In genomic region chr2:88172882-88173281, GRCh38 we compare ENCODE assay signal across 25 cellular contexts. TPM values are rescaled to one million over a fixed set of nuclear protein-coding genes. Genes with fewer than 3 reads are reported as not detected.
A peak's percentile ranks its signal among the peaks of the same experiment; 100 is the strongest.
DNase-seq lines count a peak whose midpoint lies in the region; ATAC-seq, FAIRE-seq and TF ChIP-seq lines count a peak whose summit lies in the region.
"Had no signal": no experiment of that assay in that cellular context is flagged by ENCODE, and none has a peak within 500 bp of the region (broad histone marks: within the 10 kb centered on the region; RNA-seq: fewer than 3 reads in every experiment).

No MANE protein-coding gene starts in this region.

- no peak for ATAC-seq in activated T-helper 17 cell treated with anti-CD3 and anti-CD28 coated beads, Interleukin-2, amount 50 U/mL, for 72 hours (replicated peaks)
- ATAC-seq: A549 had no signal

- no peak overlapping the region for H3K14ac ChIP-seq in H1 (ENCODE audit: insufficient read length)

- TF ChIP-seq EP300 in H1 (IDR thresholded peaks at IDR 0.05; ENCODE audit: borderline replicate concordance in 1 of 2, low read depth in 2 of 2, low read length in 2 of 2): no peak

- H3K79me1 ChIP-seq in H1 (ENCODE audit: low read depth, low read length): no peaks in the 10 kb centered on the region

- FAIRE-seq in H1 (lab: Jason Lieb, UNC): no peak
- FAIRE-seq: A549, GM12891, GM18507 had no signal

- no peak overlapping the region for H3K9ac ChIP-seq in H1 (replicated peaks in 1 of 4; ENCODE audit: extremely low read depth in 1 of 4, low read depth in 3 of 4, low read length in 3 of 4)

- H3K4me1 ChIP-seq in H1 (replicated peaks in 1 of 4; ENCODE audit: control insufficient read depth in 3 of 4, insufficient read depth in 4 of 4, low read length in 3 of 4): peaks cover 0 to 4% (median 1%) of the 10 kb centered on the region in 4 experiments; a peak in 4 of 7 replicates
- H3K4me1 ChIP-seq: A549 had no signal

- no peaks in the 10 kb centered on the region; a peak in 1 of 4 replicates for H3K79me2 ChIP-seq in H1 (ENCODE audit: control insufficient read depth in 1 of 2, insufficient read depth in 2 of 2, low read length in 2 of 2)

- no peak overlapping the region for H3K56ac ChIP-seq in H1 (replicated peaks; ENCODE audit: insufficient read length, low read depth, low read length)

- H3K4ac ChIP-seq in H1 (replicated peaks; ENCODE audit: insufficient read length, low read depth, low read length): no peak overlapping the region

- H3K23ac ChIP-seq in H1 (ENCODE audit: insufficient read length): no peak overlapping the region

- no peaks in the 10 kb centered on the region; the same call in 1 of the 2 replicates for H3K23me2 ChIP-seq in H1 (ENCODE audit: low read depth, low read length)

- no peak overlapping the region for H2BK12ac ChIP-seq in H1 (ENCODE audit: low read depth, low read length)

- H3K4me3 ChIP-seq in H1 (ENCODE audit: extremely low read depth in 1 of 4, insufficient read depth in 2 of 4, low read depth in 3 of 4, low read length in 4 of 4): no peak overlapping the region
- H3K4me3 ChIP-seq: A549 had no signal

- H3K36me3 Mint-ChIP-seq in neural crest cell (ENCODE audit: low read depth) (peaks cover 9% of the 10 kb centered on the region), chondrocyte (ENCODE audit: low read depth) (no peaks in the 10 kb centered on the region)
- no peaks in the 10 kb centered on the region for H3K36me3 Mint-ChIP-seq in activated T-helper 17 cell treated with anti-CD3 and anti-CD28 coated beads, Interleukin-2, amount 50 U/mL, for 72 hours (ENCODE audit: low read depth)
- H3K36me3 Mint-ChIP-seq: CD4-positive, alpha-beta memory T cell had no signal

- POLR2A ChIA-PET in H1 (lab: Charles Lee; ENCODE audit: partially characterized antibody): interaction anchor here (1.4 to 2.4 kb wide), 2 partner anchors 118 to 156 kb away, joined by 4 to 9 read pairs; partner anchors contain the start of gene RNU2-63P

- H3K27ac Mint-ChIP-seq in neural crest cell (ENCODE audit: unreplicated experiment): no peak overlapping the region
- no peak overlapping the region for H3K27ac Mint-ChIP-seq in activated T-helper 17 cell treated with anti-CD3 and anti-CD28 coated beads, Interleukin-2, amount 50 U/mL, for 72 hours
- H3K27ac Mint-ChIP-seq in chondrocyte (ENCODE audit: unreplicated experiment): no peak overlapping the region

- H3K4me1 Mint-ChIP-seq in neural crest cell (peaks cover 12% of the 10 kb centered on the region), chondrocyte (ENCODE audit: low read depth) (peaks cover 5% of the 10 kb centered on the region)
- peaks cover 4% of the 10 kb centered on the region for H3K4me1 Mint-ChIP-seq in activated T-helper 17 cell treated with anti-CD3 and anti-CD28 coated beads, Interleukin-2, amount 50 U/mL, for 72 hours

- H2AFZ ChIP-seq in H1 (ENCODE audit: low read length): no peak overlapping the region

- CTCF ChIA-PET in H1 (lab: Charles Lee; ENCODE audit: partially characterized antibody): interaction anchor here (0.8 to 2.5 kb wide), 5 partner anchors 18 to 171 kb away, joined by 3 to 10 read pairs (median 3); no protein-coding TSS in a partner anchor

- no peak overlapping the region; the same call in 1 of the 2 replicates for H4K8ac ChIP-seq in H1 (ENCODE audit: extremely low read depth, insufficient read depth, low read length)

- H2AK5ac ChIP-seq in H1 (ENCODE audit: low read depth, low read length): no peak overlapping the region

- H4K5ac ChIP-seq in H1 (ENCODE audit: insufficient read length, low read depth, low read length): no peak overlapping the region

- H4K91ac ChIP-seq in H1 (replicated peaks; ENCODE audit: insufficient read length, low read length): peak overlapping the region; percentile 7

- no peaks in the 10 kb centered on the region for H4K20me1 ChIP-seq in H1 (replicated peaks in 1 of 2; ENCODE audit: control insufficient read depth in 1 of 2, insufficient read depth in 2 of 2, low read length in 2 of 2)

- H3K9me3 ChIP-seq in H1 (ENCODE audit: insufficient read depth in 2 of 2, low read depth in 1 of 2, low read length in 1 of 2): no peaks in the 10 kb centered on the region
- H3K9me3 ChIP-seq: A549 had no signal

- no peak overlapping the region for H2BK120ac ChIP-seq in H1 (replicated peaks; ENCODE audit: low read depth, low read length)

- no peak overlapping the region for H2BK20ac ChIP-seq in H1 (ENCODE audit: low read length)

- TF ChIP-seq POLR2A in H1 (IDR thresholded peaks at IDR 0.05; ENCODE audit: control extremely low read depth in 1 of 2, low read depth in 2 of 2, low read length in 2 of 2): no peak

- no peaks in the 10 kb centered on the region; a peak in 1 of 8 replicates for H3K36me3 ChIP-seq in H1 (ENCODE audit: control insufficient read depth in 2 of 4, insufficient read depth in 4 of 4, low read length in 3 of 4)

- H2BK5ac ChIP-seq in H1 (ENCODE audit: low read depth, low read length): no peak overlapping the region

- no peak overlapping the region for H2BK15ac ChIP-seq in H1 (ENCODE audit: low read length)

- H3K27me3 Mint-ChIP-seq in neural crest cell (ENCODE audit: low read depth) (peaks cover 13% of the 10 kb centered on the region), chondrocyte (ENCODE audit: low read depth) (peaks cover 12% of the 10 kb centered on the region)
- no peaks in the 10 kb centered on the region for H3K27me3 Mint-ChIP-seq in activated T-helper 17 cell treated with anti-CD3 and anti-CD28 coated beads, Interleukin-2, amount 50 U/mL, for 72 hours

- TF ChIP-seq RAD21 in H1 (IDR thresholded peaks at IDR 0.05 in 1 of 2, conservative IDR thresholded peaks at IDR 0.05 in 1 of 2; ENCODE audit: low read depth in 2 of 2, low read length in 2 of 2): no peak

- H3K27me3 ChIP-seq in H1 (replicated peaks in 1 of 4; ENCODE audit: control insufficient read depth in 3 of 4, extremely low read depth in 1 of 4, insufficient read depth in 3 of 4, low read length in 3 of 4): 0 out of 7 replicates have a peak, but pooled peaks cover 0 to 2% (median 0%) of the 10 kb centered on the region in 4 experiments

- no peak overlapping the region for H3K4me2 ChIP-seq in H1 (ENCODE audit: insufficient read depth in 1 of 2, low read depth in 2 of 2, low read length in 2 of 2)
- H3K4me2 ChIP-seq: A549 had no signal

- 95% methylated on average over 6 of the region's 6 CpGs; no CpG with 5 or more reads in 1 of the 2 experiments for WGBS in H1 (ENCODE audit: extremely low coverage in 1 of 2, insufficient coverage in 1 of 2, insufficient read length in 1 of 2, insufficient replicate concordance in 2 of 2, low coverage in 1 of 2, low lambda C conversion rate in 2 of 2, missing lambda C conversion rate in 1 of 2), 2 experiments

- no peak for TF ChIP-seq CTCF in H1 (IDR thresholded peaks at IDR 0.05; ENCODE audit: control extremely low read depth in 1 of 3, insufficient read depth in 1 of 3, low read depth in 1 of 3, low read length in 3 of 3)
- TF ChIP-seq CTCF in neural crest cell (conservative IDR thresholded peaks at IDR 0.05): no peak
- TF ChIP-seq CTCF in chondrocyte (IDR thresholded peaks at IDR 0.05): no peak

- H3K18ac ChIP-seq in H1 (ENCODE audit: extremely low read depth, low read length): no peak overlapping the region

- H3K9me3 Mint-ChIP-seq in neural crest cell (peaks cover 8% of the 10 kb centered on the region), chondrocyte (ENCODE audit: low read depth) (peaks cover 2% of the 10 kb centered on the region)
- no peaks in the 10 kb centered on the region for H3K9me3 Mint-ChIP-seq in activated T-helper 17 cell treated with anti-CD3 and anti-CD28 coated beads, Interleukin-2, amount 50 U/mL, for 72 hours

- DNase-seq in AG20443 (ENCODE audit: low spot score) (peak; percentile 2), H1 (ENCODE audit: low read depth in 1 of 2, low spot score in 2 of 2) (peak in 1 of 2 experiments; percentile 29), neural crest cell (ENCODE audit: low read depth, low spot score) (no peak), ureter (ENCODE audit: low spot score) (peak; percentile 39), NCI-H82 treated with DMSO at 0.1 percent for 48 hours (lab: John Stamatoyannopoulos, UW; ENCODE audit: unreplicated experiment) (no peak), chondrocyte (ENCODE audit: low spot score) (no peak)
- DNase-seq: 8988T; ACHN; C1 segment of cervical spinal cord; Calu3; CD4-positive, alpha-beta memory T cell; COR-L47; DMS53; DMS79 treated with DMSO at 0.1 percent for 48 hours; GF-D8; GOT3; H7; HCEC 1CT had no signal

- no peak overlapping the region for H3K27ac ChIP-seq in H1 (ENCODE audit: low read depth, low read length)
- H3K27ac ChIP-seq: A549 had no signal

- H3K4me3 Mint-ChIP-seq in neural crest cell (peak overlapping the region; percentile 50), chondrocyte (ENCODE audit: unreplicated experiment) (no peak overlapping the region)
- no peak overlapping the region for H3K4me3 Mint-ChIP-seq in activated T-helper 17 cell treated with anti-CD3 and anti-CD28 coated beads, Interleukin-2, amount 50 U/mL, for 72 hours
- H3K4me3 Mint-ChIP-seq: CD4-positive, alpha-beta memory T cell had no signal

RNA-seq across cellular contexts. Expression of gene THNSL2, which starts 2.7 kb away (rescaled TPM):
- total RNA-seq in H1 (2021; fragmentation: NEBNext Ultra II Directional; extraction: Animal tissue kit (Norgen Biotek cat#: 25700)): 4.6 TPM in 2 replicates
- polyA plus RNA-seq in H1 (2011; rRNA removed): 7.0 and 8.0 TPM in 2 replicates
- polyA plus RNA-seq in H1 (2011; cell fraction: cytosol; rRNA removed): 9.4 TPM
- polyA plus RNA-seq in H1 (2011; cell fraction: nucleus; rRNA removed): 16.0 TPM
- 5.5 to 9.6 TPM (median 7.8 TPM) in 4 replicates for polyA plus RNA-seq in H1 (2012, experiment 1 of 2)
- polyA plus RNA-seq in H1 (2012, experiment 2 of 2): 5.1 TPM
- 3.4 TPM for polyA plus RNA-seq in H1 (2013, experiment 1 of 2)
- polyA plus RNA-seq in H1 (2013, experiment 2 of 2): 3.7 TPM
- 6.5 and 10.5 TPM in 2 replicates for polyA minus RNA-seq in H1 (2011; rRNA and poly(A)+ RNA removed)
- polyA minus RNA-seq in H1 (2011; cell fraction: cytosol; rRNA and poly(A)+ RNA removed): 3.9 TPM
- 10.5 TPM for polyA minus RNA-seq in H1 (2011; cell fraction: nucleus; rRNA and poly(A)+ RNA removed)
- total RNA-seq in neural crest cell: 2.8 and 4.5 TPM in 2 replicates
- 30.1 TPM for total RNA-seq in ureter
- total RNA-seq in activated T-helper 17 cell treated with anti-CD3 and anti-CD28 coated beads, Interleukin-2, amount 50 U/mL, for 72 hours: 1 to 10 TPM in 1 of 2 donors, under 1 TPM in 1; 0.58 to 4.5 TPM
- total RNA-seq in chondrocyte: 0.58 to 2.3 TPM (median 1.4 TPM) in 3 replicates
- total RNA-seq: Daoy, G401 had no signal

RNA-seq across cellular contexts. Expression of gene FABP1, which starts 45.0 kb away (rescaled TPM):
- total RNA-seq in H1 (2021; fragmentation: NEBNext Ultra II Directional; extraction: Animal tissue kit (Norgen Biotek cat#: 25700)): not detected in 2 replicates
- 0.09 TPM in 1 of 2 replicates, not detected in the other for polyA plus RNA-seq in H1 (2011; rRNA removed)
- polyA plus RNA-seq in H1 (2011; cell fraction: cytosol; rRNA removed): 0.37 TPM
- polyA plus RNA-seq in H1 (2011; cell fraction: nucleus; rRNA removed): 0.13 TPM
- not detected in 4 replicates for polyA plus RNA-seq in H1 (2012, experiment 1 of 2)
- polyA plus RNA-seq in H1 (2012, experiment 2 of 2): not detected
- not detected for polyA plus RNA-seq in H1 (2013, experiment 1 of 2)
- polyA plus RNA-seq in H1 (2013, experiment 2 of 2): not detected
- not detected in 2 replicates for polyA minus RNA-seq in H1 (2011; rRNA and poly(A)+ RNA removed)
- polyA minus RNA-seq in H1 (2011; cell fraction: cytosol; rRNA and poly(A)+ RNA removed): not detected
- not detected for polyA minus RNA-seq in H1 (2011; cell fraction: nucleus; rRNA and poly(A)+ RNA removed)
- total RNA-seq in neural crest cell (not detected in 2 replicates), ureter (not detected), chondrocyte (not detected in 3 replicates)
- total RNA-seq in activated T-helper 17 cell treated with anti-CD3 and anti-CD28 coated beads, Interleukin-2, amount 50 U/mL, for 72 hours: not detected
- total RNA-seq: Calu3; CD4-positive, alpha-beta memory T cell; Daoy; G401; H7 had no signal
- polyA plus RNA-seq: A549; BJ; CD4-positive, alpha-beta memory T cell had no signal

Comparison
In these comparisons a context has a peak if more than half of its experiments do, and no peak if none do; other contexts are left out.
1. DNase-seq: peak in AG20443 (single experiment) and ureter (single experiment); none in neural crest cell (single experiment), NCI-H82 treated with DMSO at 0.1 percent for 48 hours (single experiment) and chondrocyte (single experiment).